Comparison of ENCODE assay signal across 12 cellular contexts in genomic region chr16:3876695-3877094, GRCh38. TPM values are rescaled to one million over a fixed set of nuclear protein-coding genes. Genes with fewer than 3 reads are reported as not detected.
A peak's percentile ranks its signal among the peaks of the same experiment; 100 is the strongest.
DNase-seq lines count a peak whose midpoint lies in the region; ATAC-seq, FAIRE-seq and TF ChIP-seq lines count a peak whose summit lies in the region.
"Had no signal": no experiment of that assay in that cellular context is flagged by ENCODE, and none has a peak within 500 bp of the region (broad histone marks: within the 10 kb centered on the region; RNA-seq: fewer than 3 reads in every experiment).

No MANE protein-coding gene starts in this region.

- ATAC-seq in natural killer cell, result no peak
- no peak for ATAC-seq in natural killer cell treated with Interleukin-12 subunit alpha and Interleukin-12 subunit beta and Interleukin-15 and Interleukin-18, amount 100 ng/mL, for 72 hours
- ATAC-seq in GM12878, result peak; percentile 3; the same call in 1 of the 3 replicates
- ATAC-seq: sciatic nerve had no signal

- no peak for FAIRE-seq in GM12878 (lab: Jason Lieb, UNC)

- H3K9me3 ChIP-seq in GM12878 (replicated peaks; ENCODE audit: control insufficient read depth, insufficient read depth, low read length) (no peaks in the 10 kb centered on the region), vagina (no peaks in the 10 kb centered on the region), WERI-Rb-1 (ENCODE audit: severe bottlenecking) (no peaks in the 10 kb centered on the region)

- no peak for TF ChIP-seq RAD21 in GM12878 (IDR thresholded peaks at IDR 0.05; ENCODE audit: insufficient read depth, low read depth, low read length)

- peaks cover 25% of the 10 kb centered on the region for H4K20me1 ChIP-seq in GM12878 (ENCODE audit: control insufficient read depth, insufficient read depth)

- H3K4me3 ChIP-seq in GM12878, result peak overlapping the region; percentile 80; the same call in 1 of the 2 replicates
- peak overlapping the region; percentile 11 to 17 for H3K4me3 ChIP-seq in vagina
- H3K4me3 ChIP-seq in WERI-Rb-1 (ENCODE audit: low read depth, low read length), result no peak overlapping the region

- peak overlapping the region; percentile 65 for H3K4me3 Mint-ChIP-seq in natural killer cell
- no peak overlapping the region for H3K4me3 Mint-ChIP-seq in natural killer cell treated with Interleukin-12 subunit alpha and Interleukin-12 subunit beta and Interleukin-15 and Interleukin-18, amount 100 ng/mL, for 72 hours

- in situ Hi-C loops in GM12878 (cut with MboI), result loop anchor here (5.0 kb wide), 1 partner anchor 184 kb away; no protein-coding TSS in a partner anchor

- H3K4me1 ChIP-seq in GM12878 (ENCODE audit: control insufficient read depth, insufficient read depth, low read length) (peaks cover 17% of the 10 kb centered on the region), vagina (peaks cover 82% of the 10 kb centered on the region)

- peaks cover 0 to 3% of the 10 kb centered on the region in 2 experiments; a peak in 3 of 4 replicates for H3K36me3 ChIP-seq in GM12878 (ENCODE audit: control insufficient read depth in 2 of 2, insufficient read depth in 2 of 2, low read length in 1 of 2)
- no peaks in the 10 kb centered on the region for H3K36me3 ChIP-seq in vagina
- peaks cover 37% of the 10 kb centered on the region for H3K36me3 ChIP-seq in WERI-Rb-1

- DNase-seq in natural killer cell, result no peak
- no peak for DNase-seq in natural killer cell treated with Interleukin-12 subunit alpha and Interleukin-12 subunit beta and Interleukin-15 and Interleukin-18, amount 100 ng/mL, for 72 hours (ENCODE audit: low spot score)
- no peak for DNase-seq in GM12878 (ENCODE audit: low read depth, low spot score)
- DNase-seq in mesenteric fat pad (ENCODE audit: low spot score), result peak; percentile 51
- no peak for DNase-seq in vagina (ENCODE audit: extremely low spot score in 2 of 2)
- no peak for DNase-seq in WERI-Rb-1
- DNase-seq in DMS153 treated with DMSO at 0.1 percent for 48 hours (lab: John Stamatoyannopoulos, UW; ENCODE audit: unreplicated experiment), result no peak
- no peak for DNase-seq in nucleus accumbens (lab: John Stamatoyannopoulos, UW)
- DNase-seq: central memory CD4-positive, alpha-beta T cell; NK-92 treated with Interleukin-12 subunit alpha and Interleukin-12 subunit beta, amount 100 ng/mL, for 24 hours had no signal

- WGBS in GM12878 (ENCODE audit: insufficient coverage, insufficient replicate concordance, low lambda C conversion rate, missing lambda C conversion rate), result 97% methylated on average over 6 of the region's 6 CpGs

- peaks cover 80% of the 10 kb centered on the region for H3K79me2 ChIP-seq in GM12878 (ENCODE audit: control insufficient read depth, insufficient read depth, low read length)

- TF ChIP-seq POLR2A in GM12878 (IDR thresholded peaks at IDR 0.05; ENCODE audit: low read depth, low read length), result no peak
- no peak for TF ChIP-seq POLR2A in vagina (IDR thresholded peaks at IDR 0.05)

- peak overlapping the region; percentile 83 for H3K27ac Mint-ChIP-seq in natural killer cell
- no peak overlapping the region for H3K27ac Mint-ChIP-seq in natural killer cell treated with Interleukin-12 subunit alpha and Interleukin-12 subunit beta and Interleukin-15 and Interleukin-18, amount 100 ng/mL, for 72 hours

- POLR2A ChIA-PET in GM12878 (lab: Charles Lee), result interaction anchor here (1.2 to 3.5 kb wide), 3 partner anchors 10 to 80 kb away, joined by 3 to 22 read pairs (median 10); no protein-coding TSS in a partner anchor

- BruUV-seq in GM12878 (replicated peaks; lab: Mats Ljungman, UMichigan), result no TSS peak

- H3K4me1 Mint-ChIP-seq in natural killer cell, result peaks cover 76 to 79% of the 10 kb centered on the region in 2 donors
- peaks cover 62 to 69% of the 10 kb centered on the region in 2 donors for H3K4me1 Mint-ChIP-seq in natural killer cell treated with Interleukin-12 subunit alpha and Interleukin-12 subunit beta and Interleukin-15 and Interleukin-18, amount 100 ng/mL, for 72 hours (ENCODE audit: low read depth in 2 of 2)

- SMC1A ChIA-PET in GM12878 (lab: Charles Lee; ENCODE audit: uncharacterized antibody, unreplicated experiment), result interaction anchor here (0.9 to 7.6 kb wide), 7 partner anchors 14 to 250 kb away, joined by 3 to 160 read pairs (median 3); no protein-coding TSS in a partner anchor

- H3K27ac ChIP-seq in GM12878 (ENCODE audit: control insufficient read depth, insufficient read depth) (no peak overlapping the region), vagina (no peak overlapping the region), WERI-Rb-1 (no peak overlapping the region)
- H3K27ac ChIP-seq: C4-2B had no signal

- CTCF ChIA-PET in GM12878 (lab: Yijun Ruan, JAX), result interaction anchor here (2.3 to 5.6 kb wide), 5 partner anchors 12 to 186 kb away, joined by 8 to 35 read pairs (median 9); no protein-coding TSS in a partner anchor

- no peak for TF ChIP-seq EP300 in GM12878 (IDR thresholded peaks at IDR 0.05; ENCODE audit: borderline replicate concordance in 1 of 2, control insufficient read depth in 1 of 2, low read depth in 2 of 2, low read length in 2 of 2)

- no peaks in the 10 kb centered on the region for H3K27me3 Mint-ChIP-seq in natural killer cell (ENCODE audit: low read depth in 2 of 2)
- H3K27me3 Mint-ChIP-seq in natural killer cell treated with Interleukin-12 subunit alpha and Interleukin-12 subunit beta and Interleukin-15 and Interleukin-18, amount 100 ng/mL, for 72 hours, result peaks cover 0 to 1% of the 10 kb centered on the region in 2 donors

- H3K27me3 ChIP-seq in GM12878 (replicated peaks in 1 of 2; ENCODE audit: control insufficient read depth in 2 of 2, insufficient read depth in 2 of 2, low read length in 1 of 2), result no peaks in the 10 kb centered on the region
- H3K27me3 ChIP-seq in vagina, result no peaks in the 10 kb centered on the region
- no peaks in the 10 kb centered on the region for H3K27me3 ChIP-seq in WERI-Rb-1 (ENCODE audit: insufficient read depth, low read depth, severe bottlenecking)

- H3K4me2 ChIP-seq in GM12878 (ENCODE audit: control insufficient read depth, insufficient read depth), result peak overlapping the region; percentile 65

- intact Hi-C loops in natural killer cell (cut with micrococcal nuclease), result loop anchor here (5.0 kb wide), 2 partner anchors 59 to 264 kb away; partner anchors contain the start of gene SLX4
- intact Hi-C loops in GM12878 (cut with micrococcal nuclease; ENCODE audit: unreplicated experiment), result loop anchor here (5.0 kb wide), 2 partner anchors 89 to 376 kb away; no protein-coding TSS in a partner anchor
- intact Hi-C loops in vagina (cut with DNase I), result loop anchor here (10.0 kb wide), 1 partner anchor 352 kb away; no protein-coding TSS in a partner anchor

- H3K9ac ChIP-seq in GM12878 (ENCODE audit: control insufficient read depth, insufficient read depth, low read length), result no peak overlapping the region

- RAD21 ChIA-PET in GM12878 (lab: Charles Lee; ENCODE audit: unreplicated experiment), result interaction anchor here (1.1 to 7.1 kb wide), 7 partner anchors 9 to 186 kb away, joined by 3 to 49 read pairs (median 6); partner anchors contain the start of gene TRAP1

- no peak overlapping the region for H2AFZ ChIP-seq in GM12878 (ENCODE audit: control insufficient read depth, low read depth, low read length)

- TF ChIP-seq CTCF in natural killer cell (IDR thresholded peaks at IDR 0.05) (no peak), GM12878 (IDR thresholded peaks at IDR 0.05 in 2 of 3, conservative IDR thresholded peaks at IDR 0.05 in 1 of 3; ENCODE audit: control insufficient read depth in 2 of 3, extremely low read depth in 1 of 3, insufficient read depth in 1 of 3, low read depth in 3 of 3, low read length in 3 of 3) (no peak), vagina (IDR thresholded peaks at IDR 0.05) (no peak), WERI-Rb-1 (IDR thresholded peaks at IDR 0.05; ENCODE audit: low read depth, low read length) (no peak)

- peaks cover 10% of the 10 kb centered on the region for H3K36me3 Mint-ChIP-seq in natural killer cell
- peaks cover 18% of the 10 kb centered on the region for H3K36me3 Mint-ChIP-seq in natural killer cell treated with Interleukin-12 subunit alpha and Interleukin-12 subunit beta and Interleukin-15 and Interleukin-18, amount 100 ng/mL, for 72 hours

- no peaks in the 10 kb centered on the region for H3K9me3 Mint-ChIP-seq in natural killer cell
- no peaks in the 10 kb centered on the region for H3K9me3 Mint-ChIP-seq in natural killer cell treated with Interleukin-12 subunit alpha and Interleukin-12 subunit beta and Interleukin-15 and Interleukin-18, amount 100 ng/mL, for 72 hours

TF ChIP-seq in GM12878, 131 proteins besides CTCF, POLR2A, EP300 and RAD21 (continues in another document):
- TF ChIP-seq PBX3 (IDR thresholded peaks at IDR 0.05; ENCODE audit: insufficient replicate concordance, low read depth, low read length) (no peak), MEF2B (IDR thresholded peaks at IDR 0.05; ENCODE audit: partially characterized antibody, poor library complexity, severe bottlenecking) (no peak)

RNA-seq across cellular contexts. Expression of gene CREBBP, which starts 3.8 kb away (rescaled TPM):
- total RNA-seq in natural killer cell (100 to 1,000 TPM; 197 to 234 (median 224) TPM), GM12878 (2014; rRNA removed) (9.8 and 11.2 TPM in 2 replicates), GM12878 (2014; rRNA removed; fragmentation: Illumina TruSeq; extraction: Trizol) (7.5 and 8.7 TPM in 2 replicates), GM12878 (2021) (26.7 and 32.7 TPM in 2 replicates), mesenteric fat pad (67.0 TPM), vagina (102 TPM)
- total RNA-seq in natural killer cell treated with Interleukin-12 subunit alpha and Interleukin-12 subunit beta and Interleukin-15 and Interleukin-18, amount 100 ng/mL, for 72 hours, result 10 to 100 TPM; 76.2 to 90.3 TPM
- 81.9 and 88.7 TPM in 2 replicates for total RNA-seq in GM12878 (2013; cell fraction: nucleolus; rRNA removed)
- polyA plus RNA-seq in GM12878 (2011; ENCODE audit: low read depth), result 8.6 TPM
- polyA plus RNA-seq in GM12878 (2011; rRNA removed) (2.9 and 5.0 TPM in 2 replicates), GM12878 (2014; fragmentation: Illumina TruSeq; extraction: Trizol) (13.9 and 19.4 TPM in 2 replicates), GM12878 (2014; fragmentation: Nextera tagmentation; extraction: Ambion mirVana) (1 to 10 TPM; 3.4 to 3.8 TPM), GM12878 (2014; rRNA removed) (14.1 and 16.9 TPM in 2 replicates), GM12878 (2016; fragmentation: Nextera tagmentation; extraction: Ambion mirVana) (1 to 10 TPM; 6.6 to 8.3 TPM)
- 4.2 and 6.9 TPM in 2 replicates for polyA plus RNA-seq in GM12878 (2011; cell fraction: cytosol; rRNA removed)
- polyA plus RNA-seq in GM12878 (2011; cell fraction: nucleus; rRNA removed), result 16.3 and 21.2 TPM in 2 replicates
- 15.3 and 22.5 TPM in 2 replicates for polyA plus RNA-seq in GM12878 (2012)
- 19.5 and 29.1 TPM in 2 replicates for polyA minus RNA-seq in GM12878 (2011; rRNA and poly(A)+ RNA removed)
- polyA minus RNA-seq in GM12878 (2011; cell fraction: cytosol; rRNA and poly(A)+ RNA removed), result 15.9 and 16.2 TPM in 2 replicates
- 23.0 and 57.8 TPM in 2 replicates for polyA minus RNA-seq in GM12878 (2011; cell fraction: nucleus; rRNA and poly(A)+ RNA removed)

Comparison
In these comparisons a context has a peak if more than half of its experiments do, and no peak if none do; other contexts are left out.
1. H3K27ac Mint-ChIP-seq: peak in natural killer cell (2 of 2); none in natural killer cell treated with Interleukin-12 subunit alpha and Interleukin-12 subunit beta and Interleukin-15 and Interleukin-18, amount 100 ng/mL, for 72 hours (0 of 2).